8 cellular contexts compared by ENCODE assay signal in genomic region chr4:55948726-55949479, GRCh38. TPM values are rescaled to one million over a fixed set of nuclear protein-coding genes. Genes with fewer than 3 reads are reported as not detected.
DNase-seq lines count a peak whose midpoint lies in the region; ATAC-seq, FAIRE-seq and TF ChIP-seq lines count a peak whose summit lies in the region.

A gene with protein sequence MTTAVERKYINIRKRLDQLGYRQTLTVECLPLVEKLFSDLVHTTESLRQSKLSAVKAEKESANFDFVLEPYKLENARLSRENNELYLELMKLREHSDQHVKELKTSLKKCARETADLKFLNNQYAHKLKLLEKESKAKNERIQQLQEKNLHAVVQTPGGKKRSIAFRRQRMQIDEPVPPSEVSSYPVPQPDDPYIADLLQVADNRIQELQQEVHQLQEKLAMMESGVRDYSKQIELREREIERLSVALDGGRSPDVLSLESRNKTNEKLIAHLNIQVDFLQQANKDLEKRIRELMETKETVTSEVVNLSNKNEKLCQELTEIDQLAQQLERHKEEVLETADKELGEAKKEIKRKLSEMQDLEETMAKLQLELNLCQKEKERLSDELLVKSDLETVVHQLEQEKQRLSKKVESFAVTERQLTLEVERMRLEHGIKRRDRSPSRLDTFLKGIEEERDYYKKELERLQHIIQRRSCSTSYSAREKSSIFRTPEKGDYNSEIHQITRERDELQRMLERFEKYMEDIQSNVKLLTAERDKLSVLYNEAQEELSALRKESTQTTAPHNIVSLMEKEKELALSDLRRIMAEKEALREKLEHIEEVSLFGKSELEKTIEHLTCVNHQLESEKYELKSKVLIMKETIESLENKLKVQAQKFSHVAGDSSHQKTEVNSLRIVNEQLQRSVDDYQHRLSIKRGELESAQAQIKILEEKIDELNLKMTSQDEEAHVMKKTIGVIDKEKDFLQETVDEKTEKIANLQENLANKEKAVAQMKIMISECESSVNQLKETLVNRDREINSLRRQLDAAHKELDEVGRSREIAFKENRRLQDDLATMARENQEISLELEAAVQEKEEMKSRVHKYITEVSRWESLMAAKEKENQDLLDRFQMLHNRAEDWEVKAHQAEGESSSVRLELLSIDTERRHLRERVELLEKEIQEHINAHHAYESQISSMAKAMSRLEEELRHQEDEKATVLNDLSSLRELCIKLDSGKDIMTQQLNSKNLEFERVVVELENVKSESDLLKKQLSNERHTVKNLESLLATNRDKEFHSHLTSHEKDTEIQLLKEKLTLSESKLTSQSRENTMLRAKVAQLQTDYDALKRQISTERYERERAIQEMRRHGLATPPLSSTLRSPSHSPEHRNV (plus strand): TSS chr4:55948945. CDS start chr4:55952131, 3,186 bp downstream.

- H3K27me3 Mint-ChIP-seq in activated naive CD8-positive, alpha-beta T cell treated with anti-CD3 and anti-CD28 coated beads, Interleukin-2, amount 10 ng/mL, durations not matched to agents 7 days and 5 days = no peaks in the 10 kb centered on the region

- POLR2A ChIA-PET in activated naive CD8-positive, alpha-beta T cell treated with anti-CD3 and anti-CD28 coated beads, Interleukin-2, amount 10 ng/mL, durations not matched to agents 7 days and 5 days (lab: Charles Lee) = interaction anchor here (0.6 to 2.3 kb wide), 9 partner anchors 9 to 1029 kb away, joined by 3 to 17 read pairs (median 3); partner anchors contain the start of gene AASDH

- TF ChIP-seq CTCF in SU-DHL-6 (IDR thresholded peaks at IDR 0.05; ENCODE audit: insufficient read depth, low read length, poor library complexity, severe bottlenecking) (peak; percentile 39), pancreas (IDR thresholded peaks at IDR 0.05) (peak; percentile 94 to 98 (median 97)), tibial artery (IDR thresholded peaks at IDR 0.05) (peak; percentile 88 to 91)

- H3K27me3 ChIP-seq in SU-DHL-6 (ENCODE audit: low read length) (no peaks in the 10 kb centered on the region), pancreas (no peaks in the 10 kb centered on the region), tibial artery (no peaks in the 10 kb centered on the region)

- H3K9ac ChIP-seq in SU-DHL-6 (ENCODE audit: low read length) = peak within 1 kb of the TSS; percentile 71

- peak within 1 kb of the TSS; percentile 83 for H3K4me3 Mint-ChIP-seq in activated naive CD8-positive, alpha-beta T cell treated with anti-CD3 and anti-CD28 coated beads, Interleukin-2, amount 10 ng/mL, durations not matched to agents 7 days and 5 days

- H3K4me1 ChIP-seq in pancreas = peaks cover 0 to 12% (median 0%) of the 10 kb centered on the region in 3 donors
- peaks cover 0 to 25% (median 10%) of the 10 kb centered on the region in 4 donors for H3K4me1 ChIP-seq in tibial artery

- peak within 1 kb of the TSS; percentile 99 for H3K4me2 ChIP-seq in SU-DHL-6 (ENCODE audit: low read depth, low read length, poor library complexity, severe bottlenecking)

- TF ChIP-seq POLR2A in GM12891 (IDR thresholded peaks at IDR 0.05; ENCODE audit: low read depth, low read length) = no peak

- H3K9me3 ChIP-seq in SU-DHL-6 (ENCODE audit: insufficient read depth, low read length) = no peaks in the 10 kb centered on the region
- no peaks in the 10 kb centered on the region for H3K9me3 ChIP-seq in pancreas
- no peaks in the 10 kb centered on the region for H3K9me3 ChIP-seq in tibial artery

- intact Hi-C loops in Right ventricle myocardium superior (cut with DNase I) (loop anchor here (5.0 kb wide), 1 partner anchor 353 kb away; no protein-coding TSS in a partner anchor), pancreas (cut with DNase I) (loop anchor here in 1 of 3 donors (5.0 kb wide), 1 partner anchor 353 kb away; no protein-coding TSS in a partner anchor), tibial artery (cut with DNase I; ENCODE audit: low total_unique reads) (no loop called here)

- H4K20me1 ChIP-seq in SU-DHL-6 (ENCODE audit: low read depth, low read length) = no peaks in the 10 kb centered on the region

- peaks cover 18% of the 10 kb centered on the region for H3F3A ChIP-seq in SU-DHL-6 (ENCODE audit: insufficient read depth)

- no peaks in the 10 kb centered on the region for H3K9me3 Mint-ChIP-seq in activated naive CD8-positive, alpha-beta T cell treated with anti-CD3 and anti-CD28 coated beads, Interleukin-2, amount 10 ng/mL, durations not matched to agents 7 days and 5 days

- H3K36me3 ChIP-seq in SU-DHL-6 (ENCODE audit: low read length) = 0 out of 2 replicates have a peak, but pooled peaks cover 2% of the 10 kb centered on the region
- no peaks in the 10 kb centered on the region for H3K36me3 ChIP-seq in pancreas
- peaks cover 0 to 6% (median 0%) of the 10 kb centered on the region in 3 donors for H3K36me3 ChIP-seq in tibial artery

- H3K27ac Mint-ChIP-seq in activated naive CD8-positive, alpha-beta T cell treated with anti-CD3 and anti-CD28 coated beads, Interleukin-2, amount 10 ng/mL, durations not matched to agents 7 days and 5 days = peak within 1 kb of the TSS; percentile 82

- H3K79me2 ChIP-seq in SU-DHL-6 (ENCODE audit: insufficient read depth, low read length) = peaks cover 24% of the 10 kb centered on the region

- peak; percentile 72 for DNase-seq in GM12891 (ENCODE audit: insufficient read length, low spot score)
- DNase-seq in NCI-H1417 (lab: John Stamatoyannopoulos, UW) = peak; percentile 96 to 97 (median 96)
- DNase-seq in activated naive CD8-positive, alpha-beta T cell treated with anti-CD3 and anti-CD28 coated beads, Interleukin-2, amount 10 ng/mL, durations not matched to agents 7 days and 5 days = peak; percentile 96
- peak; percentile 96 for DNase-seq in Right ventricle myocardium superior
- DNase-seq in pancreas = peak; percentile 94 to 97 (median 96)
- DNase-seq in tibial artery = peak; percentile 91 to 97

- H2AFZ ChIP-seq in SU-DHL-6 (ENCODE audit: low read depth, low read length, severe bottlenecking) = peak within 1 kb of the TSS; percentile 67

- ATAC-seq in HG02798 (IDR thresholded peaks at IDR 0.05; ENCODE audit: poor library complexity, unreplicated experiment) = peak; percentile 77
- ATAC-seq in activated naive CD8-positive, alpha-beta T cell treated with anti-CD3 and anti-CD28 coated beads, Interleukin-2, amount 10 ng/mL, durations not matched to agents 7 days and 5 days (ENCODE audit: low read depth) = peak; percentile 79
- peak; percentile 99 for ATAC-seq in Right ventricle myocardium superior (ENCODE audit: poor library complexity)
- ATAC-seq in pancreas = peak; percentile 95 to 100 (median 99)

- 0% methylated on average over 72 to 77 of the region's 77 CpGs for WGBS in pancreas, 2 donors

- H3K27ac ChIP-seq in SU-DHL-6 (ENCODE audit: low read depth, low read length) (peak within 1 kb of the TSS; percentile 100), pancreas (peak within 1 kb of the TSS; percentile 78 to 94 (median 90)), tibial artery (peak within 1 kb of the TSS; percentile 74 to 81)

- FAIRE-seq in GM12891 (lab: Jason Lieb, UNC) (peak; percentile 99), pancreas (lab: Jason Lieb, UNC) (no peak)

- no peaks in the 10 kb centered on the region for H3K9me2 ChIP-seq in SU-DHL-6 (replicated peaks; ENCODE audit: insufficient read depth, low read length)

- peak within 1 kb of the TSS; percentile 76 for H3K4me3 ChIP-seq in SU-DHL-6 (ENCODE audit: insufficient read depth, low read length, poor library complexity, severe bottlenecking)
- H3K4me3 ChIP-seq in pancreas = peak within 1 kb of the TSS; percentile 75 to 86 (median 80)
- peak within 1 kb of the TSS; percentile 74 to 85 for H3K4me3 ChIP-seq in tibial artery

- peaks cover 5% of the 10 kb centered on the region for H3K36me3 Mint-ChIP-seq in activated naive CD8-positive, alpha-beta T cell treated with anti-CD3 and anti-CD28 coated beads, Interleukin-2, amount 10 ng/mL, durations not matched to agents 7 days and 5 days

- peaks cover 22% of the 10 kb centered on the region for H3K4me1 Mint-ChIP-seq in activated naive CD8-positive, alpha-beta T cell treated with anti-CD3 and anti-CD28 coated beads, Interleukin-2, amount 10 ng/mL, durations not matched to agents 7 days and 5 days

TF ChIP-seq in GM12891, 5 proteins besides CTCF, POLR2A, EP300 and RAD21:
- TF ChIP-seq SPI1 (IDR thresholded peaks at IDR 0.05; ENCODE audit: low read depth, low read length) (peak; percentile 58), POLR2AphosphoS5 (IDR thresholded peaks at IDR 0.05; ENCODE audit: low read depth, low read length) (peak; percentile 62), TAF1 (IDR thresholded peaks at IDR 0.05; ENCODE audit: low read depth, low read length) (peak; percentile 19; the same call in 1 of the 2 replicates), POU2F2 (IDR thresholded peaks at IDR 0.05; ENCODE audit: low read depth, low read length) (peak; percentile 12; the same call in 1 of the 2 replicates), PAX5 (IDR thresholded peaks at IDR 0.05; ENCODE audit: insufficient read depth, low read length, severe bottlenecking) (peak; percentile 29)

RNA-seq across cellular contexts. Expression of the gene that starts here (rescaled TPM):
- polyA plus RNA-seq in GM12891 (2012; ENCODE audit: low read depth, missing spikeins) = 3.5 TPM
- 10 to 100 TPM; 18.3 to 18.8 TPM for total RNA-seq in activated naive CD8-positive, alpha-beta T cell treated with anti-CD3 and anti-CD28 coated beads, Interleukin-2, amount 10 ng/mL, durations not matched to agents 7 days and 5 days
- total RNA-seq in Right ventricle myocardium superior (2.8 TPM), pancreas (1 to 10 TPM; 1.3 to 4.3 (median 1.9) TPM)
- polyA plus RNA-seq in pancreas = 1 to 10 TPM; 1.3 to 2.0 TPM

Comparison
In these comparisons a context has a peak if more than half of its experiments do, and no peak if none do; other contexts are left out.
1. Peak in every context shown above with its lines: DNase-seq, ATAC-seq, H3K4me3 ChIP-seq and H3K27ac ChIP-seq.
2. CTCF ChIP-seq: peak in every context shown above with its lines; median percentile 97 in pancreas; 90 in tibial artery; 39 in SU-DHL-6.